In genomic region chr7:87007063-87007462, GRCh38 we compare ENCODE assay signal across 22 cellular contexts. TPM values are rescaled to one million over a fixed set of nuclear protein-coding genes. Genes with fewer than 3 reads are reported as not detected.
A peak's percentile ranks its signal among the peaks of the same experiment; 100 is the strongest.
DNase-seq lines count a peak whose midpoint lies in the region; ATAC-seq, FAIRE-seq and TF ChIP-seq lines count a peak whose summit lies in the region.
"Had no signal": no experiment of that assay in that cellular context is flagged by ENCODE, and none has a peak within 500 bp of the region (broad histone marks: within the 10 kb centered on the region; RNA-seq: fewer than 3 reads in every experiment).

No MANE protein-coding gene starts in this region.

- no peak for TF ChIP-seq EP300 in K562 (IDR thresholded peaks at IDR 0.05; ENCODE audit: low read length)

- no peak overlapping the region for H3K4me2 ChIP-seq in K562 (ENCODE audit: insufficient read depth, low read length)
- H3K4me2 ChIP-seq: BLaER1 treated with 17β-estradiol and CSF1 and Interleukin-3, amounts not matched to agents 10 nM and 100 nM had no signal

- H3K4me3 Mint-ChIP-seq in activated CD4-positive, alpha-beta T cell treated with anti-CD3 and anti-CD28 coated beads for 36 hours: no peak overlapping the region
- H3K4me3 Mint-ChIP-seq in activated CD4-positive, alpha-beta T cell treated with anti-CD3 and anti-CD28 coated beads, Interleukin-2, amount 10 ng/mL, durations not matched to agents 7 days and 5 days: no peak overlapping the region
- H3K4me3 Mint-ChIP-seq: B cell; CD14-positive monocyte; CD4-positive, alpha-beta memory T cell had no signal

- H3K9me3 Mint-ChIP-seq in activated CD4-positive, alpha-beta T cell treated with anti-CD3 and anti-CD28 coated beads for 36 hours (ENCODE audit: low read depth): no peaks in the 10 kb centered on the region
- no peaks in the 10 kb centered on the region for H3K9me3 Mint-ChIP-seq in activated CD4-positive, alpha-beta T cell treated with anti-CD3 and anti-CD28 coated beads, Interleukin-2, amount 10 ng/mL, durations not matched to agents 7 days and 5 days
- H3K9me3 Mint-ChIP-seq: CD4-positive, alpha-beta memory T cell had no signal

- no peak overlapping the region for H2AFZ ChIP-seq in K562 (ENCODE audit: low read depth, low read length)

- TF ChIP-seq CTCF in K562 (IDR thresholded peaks at IDR 0.05 in 2 of 3, conservative IDR thresholded peaks at IDR 0.05 in 1 of 3; ENCODE audit: insufficient read depth in 2 of 3, low read depth in 1 of 3, low read length in 3 of 3) (no peak), omental fat pad (IDR thresholded peaks at IDR 0.05) (no peak)

- no TSS peak for BruUV-seq in K562 (replicated peaks; lab: Mats Ljungman, UMichigan)

- CTCF ChIA-PET in activated CD4-positive, alpha-beta T cell treated with anti-CD3 and anti-CD28 coated beads for 36 hours (lab: Charles Lee): no interaction called here
- CTCF ChIA-PET in activated CD4-positive, alpha-beta T cell treated with anti-CD3 and anti-CD28 coated beads, Interleukin-2, amount 10 ng/mL, durations not matched to agents 7 days and 5 days (lab: Charles Lee): no interaction called here
- CTCF ChIA-PET in K562 (lab: Yijun Ruan, JAX; ENCODE audit: low intra/inter-chr PET ratio): no interaction called here

- H3K27me3 ChIP-seq in HUES6 (ENCODE audit: control insufficient read depth, insufficient read depth, low read length) (no peaks in the 10 kb centered on the region), K562 (ENCODE audit: control insufficient read depth in 2 of 2, insufficient read depth in 2 of 2, low read length in 2 of 2) (no peaks in the 10 kb centered on the region), H7 (ENCODE audit: control insufficient read depth, insufficient read depth, low read length) (no peaks in the 10 kb centered on the region)
- H3K27me3 ChIP-seq: BLaER1 treated with 17β-estradiol and CSF1 and Interleukin-3, amounts not matched to agents 10 nM and 100 nM had no signal

- in situ Hi-C loops in K562 (cut with MboI): no loop called here

- no peaks in the 10 kb centered on the region for H3K36me3 Mint-ChIP-seq in activated CD4-positive, alpha-beta T cell treated with anti-CD3 and anti-CD28 coated beads for 36 hours (ENCODE audit: low read depth)
- no peaks in the 10 kb centered on the region for H3K36me3 Mint-ChIP-seq in activated CD4-positive, alpha-beta T cell treated with anti-CD3 and anti-CD28 coated beads, Interleukin-2, amount 10 ng/mL, durations not matched to agents 7 days and 5 days (ENCODE audit: low read depth)
- H3K36me3 Mint-ChIP-seq: CD14-positive monocyte; CD4-positive, alpha-beta memory T cell had no signal

- H3K27me3 Mint-ChIP-seq in activated CD4-positive, alpha-beta T cell treated with anti-CD3 and anti-CD28 coated beads for 36 hours: no peaks in the 10 kb centered on the region
- peaks cover 8% of the 10 kb centered on the region for H3K27me3 Mint-ChIP-seq in activated CD4-positive, alpha-beta T cell treated with anti-CD3 and anti-CD28 coated beads, Interleukin-2, amount 10 ng/mL, durations not matched to agents 7 days and 5 days

- TF ChIP-seq RAD21 in K562 (CRISPR knock-in tag; conservative IDR thresholded peaks at IDR 0.05 in 1 of 2, IDR thresholded peaks at IDR 0.05 in 1 of 2): no peak

- peaks cover 69% of the 10 kb centered on the region for H3K79me2 ChIP-seq in K562 (ENCODE audit: control insufficient read depth, insufficient read depth, low read length)

- FAIRE-seq in GM12892 (lab: Jason Lieb, UNC) (peak; percentile 21), K562 (lab: Jason Lieb, UNC) (no peak)
- FAIRE-seq: A204.1, H54 had no signal

- TF ChIP-seq POLR2A in GM12892 (IDR thresholded peaks at IDR 0.05; ENCODE audit: low read depth, low read length) (no peak), K562 (conservative IDR thresholded peaks at IDR 0.05) (no peak)

- H3K9ac ChIP-seq in HUES6 (ENCODE audit: low read length) (no peak overlapping the region), K562 (ENCODE audit: insufficient read depth in 1 of 2, low read depth in 2 of 2, low read length in 2 of 2) (no peak overlapping the region)
- H3K9ac ChIP-seq: BLaER1 treated with 17β-estradiol and CSF1 and Interleukin-3, amounts not matched to agents 10 nM and 100 nM had no signal

- peak; percentile 47 for ATAC-seq in activated CD4-positive, alpha-beta T cell treated with anti-CD3 and anti-CD28 coated beads for 36 hours
- ATAC-seq in K562 (no peak), omental fat pad (ENCODE audit: low FRiP score) (no peak), HG03565 (IDR thresholded peaks at IDR 0.05; ENCODE audit: unreplicated experiment) (no peak)

- DNase-seq in activated CD4-positive, alpha-beta T cell treated with anti-CD3 and anti-CD28 coated beads for 36 hours: no peak
- DNase-seq in activated CD4-positive, alpha-beta T cell treated with anti-CD3 and anti-CD28 coated beads, Interleukin-2, amount 10 ng/mL, durations not matched to agents 7 days and 5 days: no peak
- DNase-seq in GM12892 (ENCODE audit: insufficient read length): no peak
- no peak for DNase-seq in K562 (ENCODE audit: extremely low read depth in 1 of 4, low spot score in 3 of 4)
- no peak for DNase-seq in H7
- no peak for DNase-seq in omental fat pad (ENCODE audit: low spot score)
- DNase-seq: Calu3; CD4-positive, alpha-beta memory T cell; COR-L47; DMS53; DMS79 treated with DMSO at 0.1 percent for 48 hours; GF-D8; GOT3; HCEC 1CT had no signal

- H3K9me1 ChIP-seq in K562 (ENCODE audit: control insufficient read depth, insufficient read depth, low read length): no peaks in the 10 kb centered on the region

- intact Hi-C loops in activated CD4-positive, alpha-beta T cell treated with anti-CD3 and anti-CD28 coated beads for 36 hours (cut with DNase I, micrococcal nuclease): no loop called here
- intact Hi-C loops in K562 (cut with micrococcal nuclease): no loop called here

- H3K27ac Mint-ChIP-seq in activated CD4-positive, alpha-beta T cell treated with anti-CD3 and anti-CD28 coated beads for 36 hours: no peak overlapping the region
- H3K27ac Mint-ChIP-seq in activated CD4-positive, alpha-beta T cell treated with anti-CD3 and anti-CD28 coated beads, Interleukin-2, amount 10 ng/mL, durations not matched to agents 7 days and 5 days: no peak overlapping the region
- H3K27ac Mint-ChIP-seq: B cell; CD14-positive monocyte; CD4-positive, alpha-beta memory T cell had no signal

- H3K27ac ChIP-seq in HUES6 (ENCODE audit: low read depth, low read length) (0 out of 2 replicates have a peak overlapping the region, but pooled peaks have one; percentile 21), K562 (ENCODE audit: extremely low read depth, low read depth, low read length) (no peak overlapping the region)
- H3K27ac ChIP-seq: 22Rv1; BLaER1 treated with 17β-estradiol and CSF1 and Interleukin-3, amounts not matched to agents 10 nM and 100 nM had no signal

- H4K20me1 ChIP-seq in K562 (replicated peaks; ENCODE audit: control insufficient read depth, insufficient read depth, low read length): peaks cover 9% of the 10 kb centered on the region; the same call in 1 of the 2 replicates
- H4K20me1 ChIP-seq: BLaER1 treated with 17β-estradiol and CSF1 and Interleukin-3, amounts not matched to agents 10 nM and 100 nM had no signal

- H3K36me3 ChIP-seq in HUES6 (ENCODE audit: control insufficient read depth, insufficient read depth, low read length) (no peaks in the 10 kb centered on the region), K562 (ENCODE audit: control insufficient read depth, insufficient read depth, low read length) (no peaks in the 10 kb centered on the region), H7 (replicated peaks; ENCODE audit: control insufficient read depth, insufficient read depth, low read length) (no peaks in the 10 kb centered on the region)
- H3K36me3 ChIP-seq: BLaER1 treated with 17β-estradiol and CSF1 and Interleukin-3, amounts not matched to agents 10 nM and 100 nM had no signal

- no peak overlapping the region for H3K4me3 ChIP-seq in HUES6 (ENCODE audit: low read depth, low read length)
- H3K4me3 ChIP-seq in K562: no peak overlapping the region
- H3K4me3 ChIP-seq in H7 (ENCODE audit: insufficient read depth, low read depth, low read length): no peak overlapping the region
- H3K4me3 ChIP-seq: BLaER1 treated with 17β-estradiol and CSF1 and Interleukin-3, amounts not matched to agents 10 nM and 100 nM had no signal

- peaks cover 2% of the 10 kb centered on the region for H3K4me1 Mint-ChIP-seq in activated CD4-positive, alpha-beta T cell treated with anti-CD3 and anti-CD28 coated beads for 36 hours
- no peaks in the 10 kb centered on the region for H3K4me1 Mint-ChIP-seq in activated CD4-positive, alpha-beta T cell treated with anti-CD3 and anti-CD28 coated beads, Interleukin-2, amount 10 ng/mL, durations not matched to agents 7 days and 5 days
- H3K4me1 Mint-ChIP-seq: CD14-positive monocyte had no signal

- peaks cover 15% of the 10 kb centered on the region for H3K4me1 ChIP-seq in HUES6 (ENCODE audit: control insufficient read depth, insufficient read depth, low read length)
- peaks cover 0 to 25% of the 10 kb centered on the region in 2 experiments; a peak in 3 of 5 replicates for H3K4me1 ChIP-seq in K562 (replicated peaks in 1 of 2; ENCODE audit: control insufficient read depth in 2 of 2, insufficient read depth in 2 of 2, low read length in 2 of 2)
- H3K4me1 ChIP-seq: BLaER1 treated with 17β-estradiol and CSF1 and Interleukin-3, amounts not matched to agents 10 nM and 100 nM had no signal

- POLR2A ChIA-PET in activated CD4-positive, alpha-beta T cell treated with anti-CD3 and anti-CD28 coated beads for 36 hours (lab: Charles Lee): no interaction called here
- POLR2A ChIA-PET in activated CD4-positive, alpha-beta T cell treated with anti-CD3 and anti-CD28 coated beads, Interleukin-2, amount 10 ng/mL, durations not matched to agents 7 days and 5 days (lab: Charles Lee): no interaction called here
- POLR2A ChIA-PET in K562 (lab: Yijun Ruan, JAX): no interaction called here

- no peaks in the 10 kb centered on the region for H3K9me3 ChIP-seq in HUES6 (ENCODE audit: control insufficient read depth, insufficient read depth, low read depth, low read length)
- H3K9me3 ChIP-seq in K562 (replicated peaks; ENCODE audit: control insufficient read depth, insufficient read depth, low read depth, low read length): no peaks in the 10 kb centered on the region

RNA-seq across cellular contexts. Expression of gene ELAPOR2, which starts 52.4 kb away (rescaled TPM):
- total RNA-seq in activated CD4-positive, alpha-beta T cell treated with anti-CD3 and anti-CD28 coated beads for 36 hours: 1 to 10 TPM; 3.9 to 4.4 TPM
- 1 to 10 TPM; 3.0 to 3.1 TPM for total RNA-seq in activated CD4-positive, alpha-beta T cell treated with anti-CD3 and anti-CD28 coated beads, Interleukin-2, amount 10 ng/mL, durations not matched to agents 7 days and 5 days
- 10.6 TPM for polyA plus RNA-seq in GM12892 (2012; ENCODE audit: missing spikeins)
- 92.6 and 147 TPM in 2 replicates for total RNA-seq in K562 (2011; cell fraction: chromatin; rRNA removed; ENCODE audit: low replicate concordance)
- 32.9 and 51.5 TPM in 2 replicates for total RNA-seq in K562 (2011; cell fraction: nucleolus; rRNA removed)
- 68.5 and 83.6 TPM in 2 replicates for total RNA-seq in K562 (2011; cell fraction: nucleoplasm; rRNA removed)
- total RNA-seq in K562 (2014; rRNA removed) (23.4 and 24.7 TPM in 2 replicates), K562 (2014; rRNA removed; fragmentation: Illumina TruSeq; extraction: Trizol) (39.5 and 45.0 TPM in 2 replicates), K562 (2015; rRNA removed; fragmentation: Illumina TruSeq; extraction: Trizol) (39.3 and 42.9 TPM in 2 replicates), K562 (2021) (35.0 and 36.3 TPM in 2 replicates), omental fat pad (10 to 100 TPM; 18.7 to 34.5 (median 19.0) TPM)
- polyA plus RNA-seq in K562 (2011; rRNA removed) (35.4 and 72.0 TPM in 2 replicates), K562 (2014; fragmentation: Illumina TruSeq; extraction: Trizol) (32.7 and 33.3 TPM in 2 replicates), K562 (2014; fragmentation: Nextera tagmentation; extraction: Ambion mirVana) (10 to 100 TPM in 1 of 2 experiments, 1 to 10 TPM in 1; 9.2 to 17.3 TPM), K562 (2014; rRNA removed) (25.8 and 37.6 TPM in 2 replicates)
- polyA plus RNA-seq in K562 (2011; cell fraction: cytosol; rRNA removed): 15.4 and 19.1 TPM in 2 replicates
- polyA plus RNA-seq in K562 (2011; cell fraction: nucleus; rRNA removed): 71.8 and 83.4 TPM in 2 replicates
- polyA plus RNA-seq in K562 (2012): 43.5 and 62.0 TPM in 2 replicates
- polyA minus RNA-seq in K562 (2011; rRNA and poly(A)+ RNA removed): 98.4 and 156 TPM in 2 replicates
- polyA minus RNA-seq in K562 (2011; cell fraction: cytosol; rRNA and poly(A)+ RNA removed): 16.2 and 36.8 TPM in 2 replicates
- polyA minus RNA-seq in K562 (2011; cell fraction: nucleus; rRNA and poly(A)+ RNA removed): 70.4 and 105 TPM in 2 replicates
- total RNA-seq in H7 (2014; rRNA removed; shearing (Covaris generic)): 16.1 and 31.2 TPM in 2 replicates
- polyA plus RNA-seq: CD14-positive monocyte had no signal
